ENCODE assay signal across 1 cellular context in genomic region chr4:118835896-118836762, GRCh38.
A peak's percentile ranks its signal among the peaks of the same experiment; 100 is the strongest.
TF ChIP-seq lines count a peak whose summit lies in the region.

A gene with protein sequence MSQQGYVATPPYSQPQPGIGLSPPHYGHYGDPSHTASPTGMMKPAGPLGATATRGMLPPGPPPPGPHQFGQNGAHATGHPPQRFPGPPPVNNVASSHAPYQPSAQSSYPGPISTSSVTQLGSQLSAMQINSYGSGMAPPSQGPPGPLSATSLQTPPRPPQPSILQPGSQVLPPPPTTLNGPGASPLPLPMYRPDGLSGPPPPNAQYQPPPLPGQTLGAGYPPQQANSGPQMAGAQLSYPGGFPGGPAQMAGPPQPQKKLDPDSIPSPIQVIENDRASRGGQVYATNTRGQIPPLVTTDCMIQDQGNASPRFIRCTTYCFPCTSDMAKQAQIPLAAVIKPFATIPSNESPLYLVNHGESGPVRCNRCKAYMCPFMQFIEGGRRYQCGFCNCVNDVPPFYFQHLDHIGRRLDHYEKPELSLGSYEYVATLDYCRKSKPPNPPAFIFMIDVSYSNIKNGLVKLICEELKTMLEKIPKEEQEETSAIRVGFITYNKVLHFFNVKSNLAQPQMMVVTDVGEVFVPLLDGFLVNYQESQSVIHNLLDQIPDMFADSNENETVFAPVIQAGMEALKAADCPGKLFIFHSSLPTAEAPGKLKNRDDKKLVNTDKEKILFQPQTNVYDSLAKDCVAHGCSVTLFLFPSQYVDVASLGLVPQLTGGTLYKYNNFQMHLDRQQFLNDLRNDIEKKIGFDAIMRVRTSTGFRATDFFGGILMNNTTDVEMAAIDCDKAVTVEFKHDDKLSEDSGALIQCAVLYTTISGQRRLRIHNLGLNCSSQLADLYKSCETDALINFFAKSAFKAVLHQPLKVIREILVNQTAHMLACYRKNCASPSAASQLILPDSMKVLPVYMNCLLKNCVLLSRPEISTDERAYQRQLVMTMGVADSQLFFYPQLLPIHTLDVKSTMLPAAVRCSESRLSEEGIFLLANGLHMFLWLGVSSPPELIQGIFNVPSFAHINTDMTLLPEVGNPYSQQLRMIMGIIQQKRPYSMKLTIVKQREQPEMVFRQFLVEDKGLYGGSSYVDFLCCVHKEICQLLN (minus strand): TSS chr4:118836126. CDS start chr4:118833696, 2,430 bp downstream.

TF ChIP-seq in GM12878, 131 proteins besides CTCF, POLR2A, EP300 and RAD21 (continued from another document):
- TF ChIP-seq E2F8 (IDR thresholded peaks at IDR 0.05; ENCODE audit: low read depth, partially characterized antibody) (no peak), SUZ12 (IDR thresholded peaks at IDR 0.05; ENCODE audit: unreplicated experiment) (no peak), KAT2A (conservative IDR thresholded peaks at IDR 0.05; ENCODE audit: control insufficient read depth, low read depth, low read length) (no peak), RFX5 (IDR thresholded peaks at IDR 0.05; ENCODE audit: low read depth, low read length) (0 out of 2 replicates have a peak, but pooled peaks have one; percentile 7), ATF7 (IDR thresholded peaks at IDR 0.05; ENCODE audit: low read depth) (peak; percentile 58), ZNF274 (IDR thresholded peaks at IDR 0.05; ENCODE audit: insufficient read depth, insufficient read length) (no peak), RBBP5 (conservative IDR thresholded peaks at IDR 0.05) (no peak), ZSCAN29 (IDR thresholded peaks at IDR 0.05) (no peak), BRCA1 (IDR thresholded peaks at IDR 0.05; ENCODE audit: low read depth, low read length) (no peak), CBX5 (IDR thresholded peaks at IDR 0.05; ENCODE audit: low read depth) (no peak), GABPA (IDR thresholded peaks at IDR 0.05; ENCODE audit: low read depth) (no peak), NRF1 (conservative IDR thresholded peaks at IDR 0.05; ENCODE audit: low read depth, low read length) (peak; percentile 81), CHD2 (IDR thresholded peaks at IDR 0.05; ENCODE audit: borderline replicate concordance, low read depth, low read length) (no peak), YBX1 (IDR thresholded peaks at IDR 0.05) (no peak)
